ENCODE assay signal across 1 cellular context in the genomic region with DNA sequence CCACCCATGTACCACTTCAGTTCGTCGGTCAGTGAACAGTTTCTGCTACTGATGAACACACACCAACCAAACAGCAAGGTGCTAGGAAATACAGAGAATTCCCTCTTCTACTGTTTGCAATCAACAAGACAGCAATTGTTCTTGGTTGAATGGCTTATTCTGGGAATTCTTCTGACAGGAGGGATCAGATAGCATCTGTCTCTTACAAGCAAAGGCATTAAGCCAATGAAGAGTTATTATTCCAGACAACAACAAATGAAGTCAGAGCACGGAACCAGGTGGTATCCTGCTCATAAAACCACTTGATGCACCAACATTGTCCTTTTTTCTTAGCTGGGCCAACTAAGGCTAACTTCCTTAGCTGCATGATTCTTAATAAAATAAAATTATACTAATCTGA.
TF ChIP-seq lines count a peak whose summit lies in the region.

No MANE protein-coding gene starts in this region.

TF ChIP-seq in GM23338, 12 proteins besides CTCF, POLR2A, EP300 and RAD21 (continued from another document):
- TF ChIP-seq ZNF462 (CRISPR knock-in tag; IDR thresholded peaks at IDR 0.05) (no peak), EZH2phosphoT487 (IDR thresholded peaks at IDR 0.05; ENCODE audit: unreplicated experiment) (no peak), JUNB (IDR thresholded peaks at IDR 0.05; ENCODE audit: unreplicated experiment) (no peak), NANOG (IDR thresholded peaks at IDR 0.05; ENCODE audit: borderline replicate concordance) (no peak)
